In the genomic region with DNA sequence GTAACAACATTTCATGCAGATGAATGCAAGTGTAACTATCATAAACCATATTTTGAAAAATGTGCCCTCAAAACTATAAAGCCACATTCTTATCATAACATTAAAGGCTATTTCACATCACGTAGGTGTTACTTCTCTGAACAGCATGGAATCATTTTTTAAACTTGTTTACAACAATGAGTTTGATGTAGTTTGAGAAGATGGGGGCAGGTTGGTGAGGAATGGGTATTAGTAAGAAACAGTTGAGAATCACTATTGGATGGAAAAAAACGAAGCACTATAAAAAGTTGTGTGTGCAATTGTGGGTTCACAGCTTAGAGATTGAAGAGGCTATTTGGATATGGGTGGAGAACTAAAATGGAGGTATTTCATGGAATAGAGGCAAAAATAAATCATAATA, we compare ENCODE assay signal across 17 cellular contexts.
"Had no signal": no experiment of that assay in that cellular context is flagged by ENCODE, and none has a peak within 500 bp of the region (broad histone marks: within the 10 kb centered on the region; RNA-seq: fewer than 3 reads in every experiment).

No MANE protein-coding gene starts in this region.

- H3K4me3 Mint-ChIP-seq: naive thymus-derived CD8-positive, alpha-beta T cell; T-helper 1 cell treated with Interleukin-12 subunit alpha and Interleukin-12 subunit beta and Interleukin-4 antibody, amounts not matched to agents 30 μg/mL and 1 μg/mL, for 36 hours had no signal

- ATAC-seq: gastroesophageal sphincter; left lung; mucosa of descending colon; naive thymus-derived CD8-positive, alpha-beta T cell; psoas muscle; right lobe of liver had no signal

- H3K9me3 Mint-ChIP-seq: naive thymus-derived CD8-positive, alpha-beta T cell; T-helper 1 cell treated with Interleukin-12 subunit alpha and Interleukin-12 subunit beta and Interleukin-4 antibody, amounts not matched to agents 30 μg/mL and 1 μg/mL, for 36 hours had no signal

- H3K27me3 Mint-ChIP-seq: naive thymus-derived CD8-positive, alpha-beta T cell had no signal

- H3K27ac Mint-ChIP-seq: T-helper 1 cell treated with Interleukin-12 subunit alpha and Interleukin-12 subunit beta and Interleukin-4 antibody, amounts not matched to agents 30 μg/mL and 1 μg/mL, for 36 hours had no signal

- DNase-seq: activated CD4-positive, CD25-positive, alpha-beta regulatory T cell; activated naive CD4-positive, alpha-beta T cell treated with Interleukin-2 at 50 U/mL for 16 hours; anterior cingulate cortex; dermis blood vessel endothelial cell; left lung; mucosa of descending colon; naive thymus-derived CD8-positive, alpha-beta T cell; occipital lobe; psoas muscle; right lobe of liver; SK-N-SH; spleen; stimulated activated CD4-positive, alpha-beta T cell treated with anti-CD3 and anti-CD28 coated beads, Interleukin-2, amount 100 ng/mL, for 24 hours; stimulated activated CD8-positive, alpha-beta memory T cell treated with anti-CD3 and anti-CD28 coated beads, Interleukin-4, amount 100 ng/mL, for 48 hours; thyroid gland had no signal
